Comparison of ENCODE assay signal across 2 cellular contexts in genomic region chr2:60517441-60517840, GRCh38.
TF ChIP-seq lines count a peak whose summit lies in the region.

No MANE protein-coding gene starts in this region.

TF ChIP-seq in SK-N-SH, 30 proteins besides CTCF, POLR2A, EP300 and RAD21 (continued from another document):
- TF ChIP-seq, protein P1, sequence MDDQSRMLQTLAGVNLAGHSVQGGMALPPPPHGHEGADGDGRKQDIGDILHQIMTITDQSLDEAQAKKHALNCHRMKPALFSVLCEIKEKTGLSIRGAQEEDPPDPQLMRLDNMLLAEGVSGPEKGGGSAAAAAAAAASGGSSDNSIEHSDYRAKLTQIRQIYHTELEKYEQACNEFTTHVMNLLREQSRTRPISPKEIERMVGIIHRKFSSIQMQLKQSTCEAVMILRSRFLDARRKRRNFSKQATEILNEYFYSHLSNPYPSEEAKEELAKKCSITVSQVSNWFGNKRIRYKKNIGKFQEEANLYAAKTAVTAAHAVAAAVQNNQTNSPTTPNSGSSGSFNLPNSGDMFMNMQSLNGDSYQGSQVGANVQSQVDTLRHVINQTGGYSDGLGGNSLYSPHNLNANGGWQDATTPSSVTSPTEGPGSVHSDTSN (IDR thresholded peaks at IDR 0.05), result no peak
- TF ChIP-seq GABPA (IDR thresholded peaks at IDR 0.05; ENCODE audit: low read depth) (no peak), REST (IDR thresholded peaks at IDR 0.05; ENCODE audit: low read depth, low read length) (no peak), CHD2 (IDR thresholded peaks at IDR 0.05; ENCODE audit: low read length, partially characterized antibody) (no peak), MEF2A (IDR thresholded peaks at IDR 0.05; ENCODE audit: borderline replicate concordance, low read depth) (no peak), ELF1 (IDR thresholded peaks at IDR 0.05) (no peak), TCF12 (IDR thresholded peaks at IDR 0.05) (no peak), NFIC (IDR thresholded peaks at IDR 0.05; ENCODE audit: borderline replicate concordance) (no peak), FOSL2 (IDR thresholded peaks at IDR 0.05; ENCODE audit: borderline replicate concordance, low read depth) (no peak), IRF3 (IDR thresholded peaks at IDR 0.05; ENCODE audit: low read depth, low read length) (no peak), POLR2AphosphoS5 (IDR thresholded peaks at IDR 0.05; ENCODE audit: low read depth, low read length) (no peak), MXI1 (IDR thresholded peaks at IDR 0.05; ENCODE audit: low read depth, low read length) (no peak), RXRA (IDR thresholded peaks at IDR 0.05; ENCODE audit: borderline replicate concordance, low read depth) (no peak), GATA2 (CRISPR knock-in tag; IDR thresholded peaks at IDR 0.05) (no peak), RCOR1 (IDR thresholded peaks at IDR 0.05; ENCODE audit: low read length) (no peak), SIN3A (IDR thresholded peaks at IDR 0.05; ENCODE audit: borderline replicate concordance, low read depth, low read length) (no peak)
TF ChIP-seq in SK-N-SH: peak in this region for 0.

TF ChIP-seq in SK-N-SH treated with all-trans-retinoic acid at 6 μM for 48 hours, 23 proteins besides CTCF, POLR2A, EP300 and RAD21 (continued from another document):
- no peak for TF ChIP-seq PATZ1 (CRISPR knock-in tag; IDR thresholded peaks at IDR 0.05; ENCODE audit: borderline replicate concordance)
- TF ChIP-seq, protein P2, sequence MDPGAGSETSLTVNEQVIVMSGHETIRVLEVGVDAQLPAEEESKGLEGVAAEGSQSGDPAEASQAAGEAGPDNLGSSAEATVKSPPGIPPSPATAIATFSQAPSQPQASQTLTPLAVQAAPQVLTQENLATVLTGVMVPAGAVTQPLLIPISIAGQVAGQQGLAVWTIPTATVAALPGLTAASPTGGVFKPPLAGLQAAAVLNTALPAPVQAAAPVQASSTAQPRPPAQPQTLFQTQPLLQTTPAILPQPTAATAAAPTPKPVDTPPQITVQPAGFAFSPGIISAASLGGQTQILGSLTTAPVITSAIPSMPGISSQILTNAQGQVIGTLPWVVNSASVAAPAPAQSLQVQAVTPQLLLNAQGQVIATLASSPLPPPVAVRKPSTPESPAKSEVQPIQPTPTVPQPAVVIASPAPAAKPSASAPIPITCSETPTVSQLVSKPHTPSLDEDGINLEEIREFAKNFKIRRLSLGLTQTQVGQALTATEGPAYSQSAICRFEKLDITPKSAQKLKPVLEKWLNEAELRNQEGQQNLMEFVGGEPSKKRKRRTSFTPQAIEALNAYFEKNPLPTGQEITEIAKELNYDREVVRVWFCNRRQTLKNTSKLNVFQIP (CRISPR knock-in tag; IDR thresholded peaks at IDR 0.05; ENCODE audit: borderline replicate concordance, low read depth), result no peak
